Comparison of ENCODE assay signal across 28 cellular contexts in genomic region chr9:16248816-16249215, GRCh38.
"Had no signal": no experiment of that assay in that cellular context is flagged by ENCODE, and none has a peak within 500 bp of the region (broad histone marks: within the 10 kb centered on the region; RNA-seq: fewer than 3 reads in every experiment).

No MANE protein-coding gene starts in this region.

- H3K4me1 ChIP-seq: breast epithelium, colonic mucosa had no signal

- ATAC-seq: activated naive CD4-positive, alpha-beta T cell treated with anti-CD3 and anti-CD28 coated beads, Interleukin-2, amount 50 U/mL, for 72 hours; activated T-cell treated with anti-CD3 and anti-CD28 coated beads, Interleukin-2, amount 50 U/mL, for 72 hours; gastroesophageal sphincter; WTC11 had no signal

- H3K27me3 ChIP-seq: ascending aorta, breast epithelium, cardiac muscle cell, colonic mucosa, esophagus squamous epithelium, gastroesophageal sphincter had no signal

- H3K36me3 ChIP-seq: ascending aorta, breast epithelium, cardiac muscle cell, colonic mucosa, esophagus squamous epithelium, gastroesophageal sphincter had no signal

- H3K9me3 ChIP-seq: ascending aorta, breast epithelium, colonic mucosa, esophagus squamous epithelium, gastroesophageal sphincter had no signal

- DNase-seq: activated CD4-positive, alpha-beta memory T cell treated with anti-CD3 and anti-CD28 coated beads, Interleukin-2, amount 10 ng/mL, durations not matched to agents 7 days and 5 days; activated CD4-positive, alpha-beta T cell treated with anti-CD3 and anti-CD28 coated beads for 1 hour; activated CD4-positive, alpha-beta T cell treated with anti-CD3 and anti-CD28 coated beads for 4 hours; activated CD4-positive, alpha-beta T cell treated with anti-CD3 and anti-CD28 coated beads, Interleukin-2, amount 10 ng/mL, durations not matched to agents 7 days and 5 days; activated CD4-positive, alpha-beta T cell treated with anti-CD3 and anti-CD28 coated beads, Interleukin-2, amount 50 U/mL, for 4 hours; activated CD8-positive, alpha-beta memory T cell treated with anti-CD3 and anti-CD28 coated beads, Interleukin-2, amount 50 U/mL, for 48 hours; activated gamma-delta T cell; activated naive CD4-positive, alpha-beta T cell; activated naive CD4-positive, alpha-beta T cell treated with anti-CD3 and anti-CD28 coated beads, Interleukin-2, amount 10 ng/mL, durations not matched to agents 7 days and 5 days; activated naive CD8-positive, alpha-beta T cell treated with anti-CD3 and anti-CD28 coated beads, Interleukin-2, amount 10 ng/mL, durations not matched to agents 7 days and 5 days; activated T-cell treated with anti-CD3 and anti-CD28 coated beads for 4 hours; activated T-cell treated with anti-CD3 and anti-CD28 coated beads, Interleukin-2, amount 50 U/mL, for 24 hours; activated T-cell treated with anti-CD3 and anti-CD28 coated beads, Interleukin-2, amount 50 U/mL, for 72 hours; central memory CD4-positive, alpha-beta T cell; cerebellar nuclear complex; colonic mucosa; effector CD8-positive, alpha-beta T cell; esophagus squamous epithelium; foreskin melanocyte; T-helper 2 cell had no signal

- H3K27ac ChIP-seq: ascending aorta, breast epithelium, cardiac muscle cell, colonic mucosa, epithelial cell of prostate, esophagus squamous epithelium, gastroesophageal sphincter, VCaP had no signal

- H3K4me3 ChIP-seq: ascending aorta, breast epithelium, cardiac muscle cell, colonic mucosa, esophagus squamous epithelium, gastroesophageal sphincter had no signal
